In the genomic region with DNA sequence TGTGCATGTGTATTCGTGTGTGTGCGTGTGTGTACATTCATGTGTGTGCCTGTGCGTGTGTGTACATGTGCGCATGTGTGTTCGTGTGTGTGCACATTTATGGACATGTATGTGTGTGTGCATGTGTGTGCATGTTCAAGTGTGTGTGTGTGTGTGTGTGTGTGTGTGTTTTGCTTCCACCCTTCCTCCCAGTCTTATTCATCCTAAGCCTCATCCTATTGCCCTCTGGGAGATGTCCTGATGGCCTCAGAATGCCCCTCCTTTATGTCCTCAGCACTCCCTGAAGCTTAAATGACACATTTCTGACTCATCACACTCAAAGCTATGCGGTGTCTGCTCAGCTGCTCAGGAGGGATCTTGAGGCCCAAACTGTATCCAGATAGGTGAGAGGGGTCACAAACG, we compare ENCODE assay signal across 2 cellular contexts.
TF ChIP-seq lines count a peak whose summit lies in the region.

No MANE protein-coding gene starts in this region.

TF ChIP-seq in IMR-90, 13 proteins besides CTCF, POLR2A, EP300 and RAD21:
- TF ChIP-seq FOS (IDR thresholded peaks at IDR 0.05; ENCODE audit: low read depth, low read length) (peak; percentile 41; the same call in 1 of the 2 replicates), CHD1 (IDR thresholded peaks at IDR 0.05; ENCODE audit: low read depth, low read length) (no peak), SMC3 (IDR thresholded peaks at IDR 0.05; ENCODE audit: low read depth, low read length) (no peak)

TF ChIP-seq in GM12878, 131 proteins besides CTCF, POLR2A, EP300 and RAD21:
- TF ChIP-seq, protein P1, sequence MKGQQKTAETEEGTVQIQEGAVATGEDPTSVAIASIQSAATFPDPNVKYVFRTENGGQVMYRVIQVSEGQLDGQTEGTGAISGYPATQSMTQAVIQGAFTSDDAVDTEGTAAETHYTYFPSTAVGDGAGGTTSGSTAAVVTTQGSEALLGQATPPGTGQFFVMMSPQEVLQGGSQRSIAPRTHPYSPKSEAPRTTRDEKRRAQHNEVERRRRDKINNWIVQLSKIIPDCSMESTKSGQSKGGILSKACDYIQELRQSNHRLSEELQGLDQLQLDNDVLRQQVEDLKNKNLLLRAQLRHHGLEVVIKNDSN (IDR thresholded peaks at IDR 0.05; ENCODE audit: borderline replicate concordance, extremely low read length, insufficient read depth, low read depth, low read length): no peak
- TF ChIP-seq ZNF24 (IDR thresholded peaks at IDR 0.05): no peak
- no peak for TF ChIP-seq SUZ12 (IDR thresholded peaks at IDR 0.05; ENCODE audit: unreplicated experiment)
- TF ChIP-seq SREBF1 (IDR thresholded peaks at IDR 0.05; ENCODE audit: low read length): no peak
- TF ChIP-seq, protein P2, sequence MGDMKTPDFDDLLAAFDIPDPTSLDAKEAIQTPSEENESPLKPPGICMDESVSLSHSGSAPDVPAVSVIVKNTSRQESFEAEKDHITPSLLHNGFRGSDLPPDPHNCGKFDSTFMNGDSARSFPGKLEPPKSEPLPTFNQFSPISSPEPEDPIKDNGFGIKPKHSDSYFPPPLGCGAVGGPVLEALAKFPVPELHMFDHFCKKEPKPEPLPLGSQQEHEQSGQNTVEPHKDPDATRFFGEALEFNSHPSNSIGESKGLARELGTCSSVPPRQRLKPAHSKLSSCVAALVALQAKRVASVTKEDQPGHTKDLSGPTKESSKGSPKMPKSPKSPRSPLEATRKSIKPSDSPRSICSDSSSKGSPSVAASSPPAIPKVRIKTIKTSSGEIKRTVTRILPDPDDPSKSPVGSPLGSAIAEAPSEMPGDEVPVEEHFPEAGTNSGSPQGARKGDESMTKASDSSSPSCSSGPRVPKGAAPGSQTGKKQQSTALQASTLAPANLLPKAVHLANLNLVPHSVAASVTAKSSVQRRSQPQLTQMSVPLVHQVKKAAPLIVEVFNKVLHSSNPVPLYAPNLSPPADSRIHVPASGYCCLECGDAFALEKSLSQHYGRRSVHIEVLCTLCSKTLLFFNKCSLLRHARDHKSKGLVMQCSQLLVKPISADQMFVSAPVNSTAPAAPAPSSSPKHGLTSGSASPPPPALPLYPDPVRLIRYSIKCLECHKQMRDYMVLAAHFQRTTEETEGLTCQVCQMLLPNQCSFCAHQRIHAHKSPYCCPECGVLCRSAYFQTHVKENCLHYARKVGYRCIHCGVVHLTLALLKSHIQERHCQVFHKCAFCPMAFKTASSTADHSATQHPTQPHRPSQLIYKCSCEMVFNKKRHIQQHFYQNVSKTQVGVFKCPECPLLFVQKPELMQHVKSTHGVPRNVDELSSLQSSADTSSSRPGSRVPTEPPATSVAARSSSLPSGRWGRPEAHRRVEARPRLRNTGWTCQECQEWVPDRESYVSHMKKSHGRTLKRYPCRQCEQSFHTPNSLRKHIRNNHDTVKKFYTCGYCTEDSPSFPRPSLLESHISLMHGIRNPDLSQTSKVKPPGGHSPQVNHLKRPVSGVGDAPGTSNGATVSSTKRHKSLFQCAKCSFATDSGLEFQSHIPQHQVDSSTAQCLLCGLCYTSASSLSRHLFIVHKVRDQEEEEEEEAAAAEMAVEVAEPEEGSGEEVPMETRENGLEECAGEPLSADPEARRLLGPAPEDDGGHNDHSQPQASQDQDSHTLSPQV (IDR thresholded peaks at IDR 0.05): no peak
- TF ChIP-seq CBX5 (IDR thresholded peaks at IDR 0.05; ENCODE audit: low read depth): no peak
- no peak for TF ChIP-seq EZH2 (IDR thresholded peaks at IDR 0.05; ENCODE audit: borderline replicate concordance, control insufficient read depth, low read depth, low read length)
- TF ChIP-seq, protein P3, sequence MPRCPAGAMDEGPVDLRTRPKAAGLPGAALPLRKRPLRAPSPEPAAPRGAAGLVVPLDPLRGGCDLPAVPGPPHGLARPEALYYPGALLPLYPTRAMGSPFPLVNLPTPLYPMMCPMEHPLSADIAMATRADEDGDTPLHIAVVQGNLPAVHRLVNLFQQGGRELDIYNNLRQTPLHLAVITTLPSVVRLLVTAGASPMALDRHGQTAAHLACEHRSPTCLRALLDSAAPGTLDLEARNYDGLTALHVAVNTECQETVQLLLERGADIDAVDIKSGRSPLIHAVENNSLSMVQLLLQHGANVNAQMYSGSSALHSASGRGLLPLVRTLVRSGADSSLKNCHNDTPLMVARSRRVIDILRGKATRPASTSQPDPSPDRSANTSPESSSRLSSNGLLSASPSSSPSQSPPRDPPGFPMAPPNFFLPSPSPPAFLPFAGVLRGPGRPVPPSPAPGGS (IDR thresholded peaks at IDR 0.05; ENCODE audit: borderline replicate concordance, insufficient read depth, low read depth, low read length, poor library complexity, severe bottlenecking): peak; percentile 38
- TF ChIP-seq, protein P4, sequence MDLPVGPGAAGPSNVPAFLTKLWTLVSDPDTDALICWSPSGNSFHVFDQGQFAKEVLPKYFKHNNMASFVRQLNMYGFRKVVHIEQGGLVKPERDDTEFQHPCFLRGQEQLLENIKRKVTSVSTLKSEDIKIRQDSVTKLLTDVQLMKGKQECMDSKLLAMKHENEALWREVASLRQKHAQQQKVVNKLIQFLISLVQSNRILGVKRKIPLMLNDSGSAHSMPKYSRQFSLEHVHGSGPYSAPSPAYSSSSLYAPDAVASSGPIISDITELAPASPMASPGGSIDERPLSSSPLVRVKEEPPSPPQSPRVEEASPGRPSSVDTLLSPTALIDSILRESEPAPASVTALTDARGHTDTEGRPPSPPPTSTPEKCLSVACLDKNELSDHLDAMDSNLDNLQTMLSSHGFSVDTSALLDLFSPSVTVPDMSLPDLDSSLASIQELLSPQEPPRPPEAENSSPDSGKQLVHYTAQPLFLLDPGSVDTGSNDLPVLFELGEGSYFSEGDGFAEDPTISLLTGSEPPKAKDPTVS (IDR thresholded peaks at IDR 0.05; ENCODE audit: low read depth, low read length): no peak
- peak; percentile 15; the same call in 1 of the 2 replicates for TF ChIP-seq TCF3 (IDR thresholded peaks at IDR 0.05; ENCODE audit: borderline replicate concordance, insufficient read depth, low read depth, low read length)
- TF ChIP-seq NFIC (IDR thresholded peaks at IDR 0.05; ENCODE audit: low read depth, low read length): no peak
- TF ChIP-seq SMARCA5 (IDR thresholded peaks at IDR 0.05): no peak
- TF ChIP-seq, protein P5, sequence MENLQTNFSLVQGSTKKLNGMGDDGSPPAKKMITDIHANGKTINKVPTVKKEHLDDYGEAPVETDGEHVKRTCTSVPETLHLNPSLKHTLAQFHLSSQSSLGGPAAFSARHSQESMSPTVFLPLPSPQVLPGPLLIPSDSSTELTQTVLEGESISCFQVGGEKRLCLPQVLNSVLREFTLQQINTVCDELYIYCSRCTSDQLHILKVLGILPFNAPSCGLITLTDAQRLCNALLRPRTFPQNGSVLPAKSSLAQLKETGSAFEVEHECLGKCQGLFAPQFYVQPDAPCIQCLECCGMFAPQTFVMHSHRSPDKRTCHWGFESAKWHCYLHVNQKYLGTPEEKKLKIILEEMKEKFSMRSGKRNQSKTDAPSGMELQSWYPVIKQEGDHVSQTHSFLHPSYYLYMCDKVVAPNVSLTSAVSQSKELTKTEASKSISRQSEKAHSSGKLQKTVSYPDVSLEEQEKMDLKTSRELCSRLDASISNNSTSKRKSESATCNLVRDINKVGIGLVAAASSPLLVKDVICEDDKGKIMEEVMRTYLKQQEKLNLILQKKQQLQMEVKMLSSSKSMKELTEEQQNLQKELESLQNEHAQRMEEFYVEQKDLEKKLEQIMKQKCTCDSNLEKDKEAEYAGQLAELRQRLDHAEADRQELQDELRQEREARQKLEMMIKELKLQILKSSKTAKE (IDR thresholded peaks at IDR 0.05; ENCODE audit: low read depth, poor library complexity, severe bottlenecking): no peak
- TF ChIP-seq MEF2A (IDR thresholded peaks at IDR 0.05; ENCODE audit: insufficient read depth, low read depth, low read length): no peak
- no peak for TF ChIP-seq CHD1 (IDR thresholded peaks at IDR 0.05; ENCODE audit: low read depth, low read length)
- no peak for TF ChIP-seq ZSCAN29 (IDR thresholded peaks at IDR 0.05)
- no peak for TF ChIP-seq GABPA (IDR thresholded peaks at IDR 0.05; ENCODE audit: low read depth)
- TF ChIP-seq ZNF217 (IDR thresholded peaks at IDR 0.05): no peak
